ENCODE assay signal across 8 cellular contexts in the genomic region with DNA sequence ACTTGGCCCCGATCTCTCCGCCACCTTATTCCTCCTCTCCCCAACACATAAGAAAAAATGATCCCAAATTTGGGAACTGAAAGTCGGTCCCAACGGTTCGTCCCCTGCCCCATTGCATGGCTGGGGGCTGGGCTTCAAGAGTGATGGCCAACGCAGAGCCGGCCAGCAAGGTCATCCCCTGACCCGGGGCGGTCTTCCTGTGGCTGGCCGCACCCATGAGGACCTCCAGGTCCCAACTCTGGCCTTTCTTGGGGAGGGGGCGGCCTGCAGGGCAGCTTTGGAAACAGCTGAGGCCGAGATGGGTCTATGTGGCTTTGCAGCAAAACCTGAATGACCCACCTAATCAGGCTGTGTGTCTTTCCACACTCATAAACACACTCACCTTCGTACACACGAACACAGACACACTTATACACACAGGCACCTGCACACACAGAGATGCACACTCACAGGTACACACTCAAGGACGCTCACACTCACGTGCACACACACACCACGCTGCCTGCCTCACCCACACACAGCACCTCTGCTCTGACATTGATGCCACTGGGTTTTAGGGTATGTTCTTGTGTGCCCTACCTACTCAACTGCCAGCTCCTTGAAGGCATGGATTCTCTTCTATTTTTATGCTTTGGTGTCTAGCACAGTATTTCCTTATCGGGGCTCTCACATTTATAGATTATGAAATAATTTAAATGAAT. TPM values are rescaled to one million over a fixed set of nuclear protein-coding genes. Genes with fewer than 3 reads are reported as not detected.
DNase-seq lines count a peak whose midpoint lies in the region; ATAC-seq and TF ChIP-seq lines count a peak whose summit lies in the region.

No MANE protein-coding gene starts in this region.

- peaks cover 22% of the 10 kb centered on the region for H3K27me3 ChIP-seq in suprapubic skin

- no peak overlapping the region for H3K27ac Mint-ChIP-seq in T-helper 2 cell treated with Interferon-gamma antibody and Interleukin-4, amounts not matched to agents 5 μg/mL and 100 μg/mL, for 36 hours
- H3K27ac Mint-ChIP-seq in immature natural killer cell, result no peak overlapping the region

- no peaks in the 10 kb centered on the region for H3K9me3 Mint-ChIP-seq in T-helper 2 cell treated with Interferon-gamma antibody and Interleukin-4, amounts not matched to agents 5 μg/mL and 100 μg/mL, for 36 hours
- no peaks in the 10 kb centered on the region for H3K9me3 Mint-ChIP-seq in immature natural killer cell

- no peaks in the 10 kb centered on the region for H3K9me3 ChIP-seq in suprapubic skin

- TF ChIP-seq CTCF in astrocyte of the spinal cord (IDR thresholded peaks at IDR 0.05; ENCODE audit: low read depth, low read length), result no peak
- TF ChIP-seq CTCF in suprapubic skin (IDR thresholded peaks at IDR 0.05), result no peak
- no peak for TF ChIP-seq CTCF in GM10266 (IDR thresholded peaks at IDR 0.05; ENCODE audit: control insufficient read depth, insufficient read depth, low read depth, missing control alignments)

- no peak for TF ChIP-seq POLR2A in suprapubic skin (IDR thresholded peaks at IDR 0.05)

- H3K36me3 ChIP-seq in suprapubic skin, result no peaks in the 10 kb centered on the region

- peak overlapping the region; percentile 23 for H3K4me3 Mint-ChIP-seq in T-helper 2 cell treated with Interferon-gamma antibody and Interleukin-4, amounts not matched to agents 5 μg/mL and 100 μg/mL, for 36 hours
- H3K4me3 Mint-ChIP-seq in immature natural killer cell, result peak overlapping the region in 4 of 5 donors; percentile 44 to 72 (median 60)

- TF ChIP-seq EP300 in suprapubic skin (IDR thresholded peaks at IDR 0.05), result no peak

- 47% methylated on average over 8 of the region's 18 CpGs for WGBS in suprapubic skin

- H3K4me3 ChIP-seq in astrocyte of the spinal cord (ENCODE audit: low read depth, low read length), result peak overlapping the region; percentile 43
- H3K4me3 ChIP-seq in suprapubic skin, result peak overlapping the region; percentile 41

- peaks cover 65% of the 10 kb centered on the region for H3K27me3 Mint-ChIP-seq in T-helper 2 cell treated with Interferon-gamma antibody and Interleukin-4, amounts not matched to agents 5 μg/mL and 100 μg/mL, for 36 hours (ENCODE audit: low read depth)
- peaks cover 12 to 16% (median 12%) of the 10 kb centered on the region in 3 donors for H3K27me3 Mint-ChIP-seq in immature natural killer cell (ENCODE audit: low read depth in 3 of 3)

- H3K27ac ChIP-seq in suprapubic skin, result no peak overlapping the region

- H3K4me1 Mint-ChIP-seq in T-helper 2 cell treated with Interferon-gamma antibody and Interleukin-4, amounts not matched to agents 5 μg/mL and 100 μg/mL, for 36 hours (ENCODE audit: low read depth), result peaks cover 7% of the 10 kb centered on the region
- peaks cover 6 to 8% of the 10 kb centered on the region in 2 donors for H3K4me1 Mint-ChIP-seq in immature natural killer cell

- DNase-seq in T-helper 2 cell treated with Interferon-gamma antibody and Interleukin-4, amounts not matched to agents 5 μg/mL and 100 μg/mL, for 36 hours (ENCODE audit: low spot score), result no peak
- DNase-seq in T-helper 2 cell, result no peak
- DNase-seq in astrocyte of the spinal cord (ENCODE audit: low read depth, low spot score), result no peak
- no peak for DNase-seq in immature natural killer cell
- DNase-seq in suprapubic skin (ENCODE audit: low spot score in 2 of 2), result no peak
- DNase-seq in GM10266 (ENCODE audit: extremely low spot score), result no peak

- no peaks in the 10 kb centered on the region for H3K36me3 Mint-ChIP-seq in T-helper 2 cell treated with Interferon-gamma antibody and Interleukin-4, amounts not matched to agents 5 μg/mL and 100 μg/mL, for 36 hours (ENCODE audit: low read depth)
- peaks cover 0 to 3% (median 0%) of the 10 kb centered on the region in 3 donors for H3K36me3 Mint-ChIP-seq in immature natural killer cell

- no peak for ATAC-seq in GM21381 (IDR thresholded peaks at IDR 0.05; ENCODE audit: unreplicated experiment)
- ATAC-seq in GM21447 (IDR thresholded peaks at IDR 0.05; ENCODE audit: unreplicated experiment), result no peak

- H3K4me1 ChIP-seq in suprapubic skin, result peaks cover 15% of the 10 kb centered on the region

- in situ Hi-C loops in astrocyte of the spinal cord (cut with HindIII; ENCODE audit: low sequenced_read_pairs), result no loop called here

RNA-seq across cellular contexts. Expression of gene DYNLT5, which starts 0.6 kb away (rescaled TPM):
- polyA plus RNA-seq in immature natural killer cell, result not detected
- total RNA-seq in suprapubic skin, result 1 to 10 TPM in 2 of 4 donors, not detected in 2; 1.1 to 2.6 TPM

RNA-seq across cellular contexts. Expression of gene INSL5, which starts 48.3 kb away (rescaled TPM):
- polyA plus RNA-seq in immature natural killer cell, result not detected
- not detected for total RNA-seq in suprapubic skin
